Comparison of ENCODE assay signal across 15 cellular contexts in the genomic region with DNA sequence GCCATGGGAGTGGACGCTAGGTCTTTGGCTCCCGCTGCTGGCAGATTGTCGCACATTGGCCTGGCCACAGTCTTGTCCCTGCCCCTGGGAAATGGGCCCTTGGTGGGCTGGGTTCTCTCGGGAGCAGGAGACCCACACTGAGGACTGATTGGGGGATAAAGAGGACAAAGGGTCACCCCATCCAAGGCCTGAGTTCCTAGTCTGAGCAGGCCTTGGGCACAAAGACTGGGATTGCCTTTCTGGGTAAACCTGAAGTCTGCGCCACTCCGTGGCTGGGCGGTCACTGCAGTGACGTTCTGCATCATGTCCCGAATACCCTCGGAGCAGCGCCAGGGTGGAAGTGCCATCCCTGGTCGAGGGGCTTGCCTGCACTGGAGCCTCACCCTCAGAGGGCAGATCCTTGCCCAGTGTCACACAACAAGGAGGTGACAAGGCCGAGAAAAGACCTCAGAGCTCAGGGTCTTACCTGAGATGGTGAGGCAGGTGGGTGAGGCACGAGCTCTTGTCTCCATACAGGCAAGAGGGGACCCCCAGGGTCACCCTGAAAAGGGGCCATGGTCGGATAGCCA. TPM values are rescaled to one million over a fixed set of nuclear protein-coding genes. Genes with fewer than 3 reads are reported as not detected.
DNase-seq lines count a peak whose midpoint lies in the region; ATAC-seq, FAIRE-seq and TF ChIP-seq lines count a peak whose summit lies in the region.
"Had no signal": no experiment of that assay in that cellular context is flagged by ENCODE, and none has a peak within 500 bp of the region (broad histone marks: within the 10 kb centered on the region; RNA-seq: fewer than 3 reads in every experiment).

No MANE protein-coding gene starts in this region.

- H3K9me3 Mint-ChIP-seq in neural crest cell: no peaks in the 10 kb centered on the region
- H3K9me3 Mint-ChIP-seq in stimulated activated memory B cell treated with anti-CD40 and anti-IgM and Interleukin-4, amounts not matched to agents 10 μg/mL and 1 μg/mL and 100 μg/mL, for 72 hours: no peaks in the 10 kb centered on the region
- H3K9me3 Mint-ChIP-seq: activated naive CD8-positive, alpha-beta T cell treated with anti-CD3 and anti-CD28 coated beads, Interleukin-2, amount 50 U/mL, for 24 hours had no signal

- no peak overlapping the region for H3K56ac ChIP-seq in H1 (replicated peaks; ENCODE audit: insufficient read length, low read depth, low read length)

- FAIRE-seq in H1 (lab: Jason Lieb, UNC): no peak

- no peak overlapping the region for H2BK15ac ChIP-seq in H1 (ENCODE audit: low read length)

- POLR2A ChIA-PET in H1 (lab: Charles Lee; ENCODE audit: partially characterized antibody): no interaction called here

- TF ChIP-seq RAD21 in H1 (IDR thresholded peaks at IDR 0.05 in 1 of 2, conservative IDR thresholded peaks at IDR 0.05 in 1 of 2; ENCODE audit: low read depth in 2 of 2, low read length in 2 of 2): no peak

- no peak overlapping the region for H2BK12ac ChIP-seq in H1 (ENCODE audit: low read depth, low read length)

- no peaks in the 10 kb centered on the region for H3K27me3 ChIP-seq in H1 (replicated peaks in 1 of 4; ENCODE audit: control insufficient read depth in 3 of 4, extremely low read depth in 1 of 4, insufficient read depth in 3 of 4, low read length in 3 of 4)
- H3K27me3 ChIP-seq: BE2C, esophagus squamous epithelium had no signal

- no peak overlapping the region for H3K4me3 Mint-ChIP-seq in neural crest cell
- no peak overlapping the region for H3K4me3 Mint-ChIP-seq in stimulated activated memory B cell treated with anti-CD40 and anti-IgM and Interleukin-4, amounts not matched to agents 10 μg/mL and 1 μg/mL and 100 μg/mL, for 72 hours
- H3K4me3 Mint-ChIP-seq: activated naive CD8-positive, alpha-beta T cell treated with anti-CD3 and anti-CD28 coated beads, Interleukin-2, amount 50 U/mL, for 24 hours; T-helper 17 cell had no signal

- TF ChIP-seq EP300 in H1 (IDR thresholded peaks at IDR 0.05; ENCODE audit: borderline replicate concordance in 1 of 2, low read depth in 2 of 2, low read length in 2 of 2): no peak

- H3K14ac ChIP-seq in H1 (ENCODE audit: insufficient read length): no peak overlapping the region

- H3K23ac ChIP-seq in H1 (ENCODE audit: insufficient read length): no peak overlapping the region

- peaks cover 3 to 13% of the 10 kb centered on the region in 2 experiments for H4K20me1 ChIP-seq in H1 (replicated peaks in 1 of 2; ENCODE audit: control insufficient read depth in 1 of 2, insufficient read depth in 2 of 2, low read length in 2 of 2)

- H3K27ac Mint-ChIP-seq in neural crest cell (ENCODE audit: unreplicated experiment): peak overlapping the region; percentile 75
- no peak overlapping the region for H3K27ac Mint-ChIP-seq in stimulated activated memory B cell treated with anti-CD40 and anti-IgM and Interleukin-4, amounts not matched to agents 10 μg/mL and 1 μg/mL and 100 μg/mL, for 72 hours
- H3K27ac Mint-ChIP-seq: activated naive CD8-positive, alpha-beta T cell treated with anti-CD3 and anti-CD28 coated beads, Interleukin-2, amount 50 U/mL, for 24 hours had no signal

- no peak overlapping the region for H3K18ac ChIP-seq in H1 (ENCODE audit: extremely low read depth, low read length)

- H3K9ac ChIP-seq in H1 (replicated peaks in 1 of 4; ENCODE audit: extremely low read depth in 1 of 4, low read depth in 3 of 4, low read length in 3 of 4): no peak overlapping the region

- no peak overlapping the region for H2BK20ac ChIP-seq in H1 (ENCODE audit: low read length)

- H4K8ac ChIP-seq in H1 (ENCODE audit: extremely low read depth, insufficient read depth, low read length): no peak overlapping the region; the same call in 1 of the 2 replicates

- H4K91ac ChIP-seq in H1 (replicated peaks; ENCODE audit: insufficient read length, low read length): no peak overlapping the region

- no peak for ATAC-seq in stimulated activated memory B cell treated with anti-CD40 and anti-IgM and Interleukin-4, amounts not matched to agents 10 μg/mL and 1 μg/mL and 100 μg/mL, for 72 hours
- ATAC-seq in HG02588 (IDR thresholded peaks at IDR 0.05; ENCODE audit: unreplicated experiment): no peak
- no peak for ATAC-seq in GM18519 (IDR thresholded peaks at IDR 0.05; ENCODE audit: low FRiP score, unreplicated experiment)
- ATAC-seq: activated naive CD8-positive, alpha-beta T cell treated with anti-CD3 and anti-CD28 coated beads, Interleukin-2, amount 50 U/mL, for 24 hours; T-helper 17 cell had no signal

- no peak overlapping the region for H3K4ac ChIP-seq in H1 (replicated peaks; ENCODE audit: insufficient read length, low read depth, low read length)

- TF ChIP-seq CTCF in 22Rv1 (IDR thresholded peaks at IDR 0.05) (no peak), GM13976 (IDR thresholded peaks at IDR 0.05; ENCODE audit: borderline replicate concordance, control extremely low read depth, extremely low read depth, insufficient read depth, missing control alignments) (no peak), H1 (IDR thresholded peaks at IDR 0.05; ENCODE audit: control extremely low read depth in 1 of 3, insufficient read depth in 1 of 3, low read depth in 1 of 3, low read length in 3 of 3) (no peak), neural crest cell (conservative IDR thresholded peaks at IDR 0.05) (no peak)

- no peak overlapping the region for H3K4me3 ChIP-seq in H1 (ENCODE audit: extremely low read depth in 1 of 4, insufficient read depth in 2 of 4, low read depth in 3 of 4, low read length in 4 of 4)
- H3K4me3 ChIP-seq: esophagus squamous epithelium had no signal

- H2BK5ac ChIP-seq in H1 (ENCODE audit: low read depth, low read length): peak overlapping the region; percentile 63; the same call in 1 of the 2 replicates

- H4K5ac ChIP-seq in H1 (ENCODE audit: insufficient read length, low read depth, low read length): no peak overlapping the region

- peaks cover 3 to 8% (median 4%) of the 10 kb centered on the region in 4 experiments; a peak in 5 of 8 replicates for H3K36me3 ChIP-seq in H1 (ENCODE audit: control insufficient read depth in 2 of 4, insufficient read depth in 4 of 4, low read length in 3 of 4)

- H3K36me3 Mint-ChIP-seq in neural crest cell (ENCODE audit: low read depth): no peaks in the 10 kb centered on the region
- H3K36me3 Mint-ChIP-seq in stimulated activated memory B cell treated with anti-CD40 and anti-IgM and Interleukin-4, amounts not matched to agents 10 μg/mL and 1 μg/mL and 100 μg/mL, for 72 hours: peaks cover 31% of the 10 kb centered on the region

- H3K4me2 ChIP-seq in H1 (ENCODE audit: insufficient read depth in 1 of 2, low read depth in 2 of 2, low read length in 2 of 2): no peak overlapping the region

- H3K27me3 Mint-ChIP-seq in neural crest cell (ENCODE audit: low read depth): peaks cover 3% of the 10 kb centered on the region
- H3K27me3 Mint-ChIP-seq in stimulated activated memory B cell treated with anti-CD40 and anti-IgM and Interleukin-4, amounts not matched to agents 10 μg/mL and 1 μg/mL and 100 μg/mL, for 72 hours: no peaks in the 10 kb centered on the region
- H3K27me3 Mint-ChIP-seq: activated naive CD8-positive, alpha-beta T cell treated with anti-CD3 and anti-CD28 coated beads, Interleukin-2, amount 50 U/mL, for 24 hours; T-helper 17 cell had no signal

- 92% methylated on average over 15 of the region's 15 CpGs; no CpG with 5 or more reads in 1 of the 2 experiments for WGBS in H1 (ENCODE audit: extremely low coverage in 1 of 2, insufficient coverage in 1 of 2, insufficient read length in 1 of 2, insufficient replicate concordance in 2 of 2, low coverage in 1 of 2, low lambda C conversion rate in 2 of 2, missing lambda C conversion rate in 1 of 2), 2 experiments

- no peak overlapping the region for H2AFZ ChIP-seq in H1 (ENCODE audit: low read length)

- H3K4me1 ChIP-seq in H1 (replicated peaks in 1 of 4; ENCODE audit: control insufficient read depth in 3 of 4, insufficient read depth in 4 of 4, low read length in 3 of 4): peaks cover 0 to 6% (median 2%) of the 10 kb centered on the region in 4 experiments; a peak in 3 of 7 replicates

- DNase-seq in GM13976 (ENCODE audit: low spot score): peak; percentile 23
- DNase-seq in H1 (ENCODE audit: low read depth in 1 of 2, low spot score in 2 of 2): peak in 1 of 2 experiments; percentile 42
- DNase-seq in neural crest cell (ENCODE audit: low read depth, low spot score): no peak
- DNase-seq in stimulated activated naive CD4-positive, alpha-beta T cell (lab: John Stamatoyannopoulos, UW): no peak
- DNase-seq: activated CD4-positive, alpha-beta T cell treated with anti-CD3 and anti-CD28 coated beads, Interleukin-2, amount 50 U/mL, for 4 hours; activated naive CD8-positive, alpha-beta T cell treated with anti-CD3 and anti-CD28 coated beads, Interleukin-2, amount 50 U/mL, for 24 hours; BE2C; esophagus squamous epithelium; mesendoderm had no signal

- peak overlapping the region; percentile 60 for H3K27ac ChIP-seq in 22Rv1
- H3K27ac ChIP-seq in H1 (ENCODE audit: low read depth, low read length): no peak overlapping the region

- CTCF ChIA-PET in H1 (lab: Charles Lee; ENCODE audit: partially characterized antibody): interaction anchor here (0.9 to 4.8 kb wide), 7 partner anchors 13 to 372 kb away, joined by 3 to 28 read pairs (median 3); no protein-coding TSS in a partner anchor

- peaks cover 8% of the 10 kb centered on the region; the same call in 1 of the 2 replicates for H3K79me1 ChIP-seq in H1 (ENCODE audit: low read depth, low read length)

- H2AK5ac ChIP-seq in H1 (ENCODE audit: low read depth, low read length): no peak overlapping the region

- no peaks in the 10 kb centered on the region for H3K9me3 ChIP-seq in H1 (ENCODE audit: insufficient read depth in 2 of 2, low read depth in 1 of 2, low read length in 1 of 2)
- H3K9me3 ChIP-seq: BE2C, esophagus squamous epithelium had no signal

- in situ Hi-C loops in GM13976 (cut with MboI; ENCODE audit: low sequenced_read_pairs, unreplicated experiment): loop anchor here (25.0 kb wide), 1 partner anchor 431 kb away; no protein-coding TSS in a partner anchor

- no peak for TF ChIP-seq POLR2A in H1 (IDR thresholded peaks at IDR 0.05; ENCODE audit: control extremely low read depth in 1 of 2, low read depth in 2 of 2, low read length in 2 of 2)

- peaks cover 5% of the 10 kb centered on the region for H3K4me1 Mint-ChIP-seq in neural crest cell
- H3K4me1 Mint-ChIP-seq in stimulated activated memory B cell treated with anti-CD40 and anti-IgM and Interleukin-4, amounts not matched to agents 10 μg/mL and 1 μg/mL and 100 μg/mL, for 72 hours: peaks cover 40% of the 10 kb centered on the region

- peaks cover 0 to 11% of the 10 kb centered on the region in 2 experiments; a peak in 3 of 4 replicates for H3K79me2 ChIP-seq in H1 (ENCODE audit: control insufficient read depth in 1 of 2, insufficient read depth in 2 of 2, low read length in 2 of 2)

- peaks cover 8% of the 10 kb centered on the region; the same call in 1 of the 2 replicates for H3K23me2 ChIP-seq in H1 (ENCODE audit: low read depth, low read length)

- H2BK120ac ChIP-seq in H1 (replicated peaks; ENCODE audit: low read depth, low read length): no peak overlapping the region

RNA-seq across cellular contexts. Expression of gene ZBP1, which starts 36.1 kb away (rescaled TPM):
- not detected in 2 replicates for total RNA-seq in H1 (2021; fragmentation: NEBNext Ultra II Directional; extraction: Animal tissue kit (Norgen Biotek cat#: 25700))
- polyA plus RNA-seq in H1 (2011; rRNA removed): not detected in 2 replicates
- not detected for polyA plus RNA-seq in H1 (2011; cell fraction: cytosol; rRNA removed)
- polyA plus RNA-seq in H1 (2011; cell fraction: nucleus; rRNA removed): not detected
- polyA plus RNA-seq in H1 (2012, experiment 1 of 2): not detected in 4 replicates
- not detected for polyA plus RNA-seq in H1 (2012, experiment 2 of 2)
- polyA plus RNA-seq in H1 (2013, experiment 1 of 2): not detected
- polyA plus RNA-seq in H1 (2013, experiment 2 of 2): not detected
- not detected in 2 replicates for polyA minus RNA-seq in H1 (2011; rRNA and poly(A)+ RNA removed)
- polyA minus RNA-seq in H1 (2011; cell fraction: cytosol; rRNA and poly(A)+ RNA removed): not detected
- not detected for polyA minus RNA-seq in H1 (2011; cell fraction: nucleus; rRNA and poly(A)+ RNA removed)
- total RNA-seq in neural crest cell: not detected in 2 replicates
- total RNA-seq: HT1080 had no signal

RNA-seq across cellular contexts. Expression of gene PMEPA1, which starts 53.5 kb away (rescaled TPM):
- 20.0 and 20.5 TPM in 2 replicates for total RNA-seq in H1 (2021; fragmentation: NEBNext Ultra II Directional; extraction: Animal tissue kit (Norgen Biotek cat#: 25700))
- polyA plus RNA-seq in H1 (2011; rRNA removed): 12.7 and 18.1 TPM in 2 replicates
- 10.3 TPM for polyA plus RNA-seq in H1 (2011; cell fraction: cytosol; rRNA removed)
- polyA plus RNA-seq in H1 (2011; cell fraction: nucleus; rRNA removed): 21.0 TPM
- polyA plus RNA-seq in H1 (2012, experiment 1 of 2): 3.8 to 11.4 TPM (median 10.2 TPM) in 4 replicates
- polyA plus RNA-seq in H1 (2012, experiment 2 of 2): 7.9 TPM
- polyA plus RNA-seq in H1 (2013, experiment 1 of 2): 17.9 TPM
- 19.1 TPM for polyA plus RNA-seq in H1 (2013, experiment 2 of 2)
- 5.6 and 6.0 TPM in 2 replicates for polyA minus RNA-seq in H1 (2011; rRNA and poly(A)+ RNA removed)
- polyA minus RNA-seq in H1 (2011; cell fraction: cytosol; rRNA and poly(A)+ RNA removed): 15.3 TPM
- 12.0 TPM for polyA minus RNA-seq in H1 (2011; cell fraction: nucleus; rRNA and poly(A)+ RNA removed)
- 3.2 and 4.2 TPM in 2 replicates for total RNA-seq in neural crest cell
